Comparison of ENCODE assay signal across 21 cellular contexts in the genomic region with DNA sequence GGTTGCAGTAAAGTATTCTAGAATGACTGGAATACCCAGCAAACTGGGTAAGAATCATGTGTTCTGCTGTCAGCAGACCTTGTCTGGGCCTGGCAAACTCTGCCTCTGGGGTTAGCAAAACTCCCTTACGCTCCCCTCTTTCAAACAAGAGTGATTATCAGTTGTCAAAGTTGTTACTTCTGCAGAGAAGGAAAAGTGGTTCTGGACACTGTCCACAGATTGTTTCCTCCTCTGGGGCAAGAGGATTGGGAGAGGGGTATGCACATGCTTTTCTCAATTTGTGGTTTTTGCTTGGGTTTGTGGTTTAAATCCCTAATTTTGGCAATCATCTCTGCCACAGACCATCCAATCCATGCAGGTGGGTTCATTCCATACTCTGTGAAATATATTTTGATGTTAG.
"Had no signal": no experiment of that assay in that cellular context is flagged by ENCODE, and none has a peak within 500 bp of the region (broad histone marks: within the 10 kb centered on the region; RNA-seq: fewer than 3 reads in every experiment).

No MANE protein-coding gene starts in this region.

- H3K4me3 Mint-ChIP-seq: immature natural killer cell; naive thymus-derived CD4-positive, alpha-beta T cell; natural killer cell treated with Interleukin-12 subunit alpha and Interleukin-12 subunit beta and Interleukin-15 and Interleukin-18, amount 100 ng/mL, for 72 hours; stimulated activated effector memory CD8-positive, alpha-beta T cell treated with anti-CD3 and anti-CD28 coated beads, Interleukin-12 subunit alpha, Interleukin-12 subunit beta, amount 100 ng/mL, for 72 hours; stimulated activated naive CD8-positive, alpha-beta T cell treated with anti-CD3 and anti-CD28 coated beads, Interleukin-15, Interleukin-2, amounts not matched to agents 100 ng/mL and 50 ng/mL, for 24 hours; type B pancreatic cell had no signal

- H3K4me1 Mint-ChIP-seq: immature natural killer cell had no signal

- FAIRE-seq: islet of Langerhans, kidney had no signal

- H3K9me3 Mint-ChIP-seq: immature natural killer cell; stimulated activated effector memory CD8-positive, alpha-beta T cell treated with anti-CD3 and anti-CD28 coated beads, Interleukin-12 subunit alpha, Interleukin-12 subunit beta, amount 100 ng/mL, for 72 hours; stimulated activated naive CD8-positive, alpha-beta T cell treated with anti-CD3 and anti-CD28 coated beads, Interleukin-15, Interleukin-2, amounts not matched to agents 100 ng/mL and 50 ng/mL, for 24 hours; type B pancreatic cell had no signal

- H3K27ac Mint-ChIP-seq: immature natural killer cell; naive thymus-derived CD4-positive, alpha-beta T cell; natural killer cell treated with Interleukin-12 subunit alpha and Interleukin-12 subunit beta and Interleukin-15 and Interleukin-18, amount 100 ng/mL, for 72 hours; progenitor cell of endocrine pancreas; stimulated activated effector memory CD8-positive, alpha-beta T cell treated with anti-CD3 and anti-CD28 coated beads, Interleukin-12 subunit alpha, Interleukin-12 subunit beta, amount 100 ng/mL, for 72 hours; stimulated activated naive CD8-positive, alpha-beta T cell treated with anti-CD3 and anti-CD28 coated beads, Interleukin-15, Interleukin-2, amounts not matched to agents 100 ng/mL and 50 ng/mL, for 24 hours; type B pancreatic cell had no signal

- DNase-seq: hypothalamus; immature natural killer cell; kidney; left ventricle myocardium inferior; mesendoderm; midbrain; mucosa of descending colon; naive thymus-derived CD4-positive, alpha-beta T cell; ovary; right lobe of liver; stimulated activated CD4-positive, alpha-beta T cell treated with anti-CD3 and anti-CD28 coated beads, Interleukin-12 subunit alpha, Interleukin-12 subunit beta, amount 100 ng/mL, for 4 hours; stimulated activated CD4-positive, alpha-beta T cell treated with anti-CD3 and anti-CD28 coated beads, Interleukin-15, amount 100 ng/mL, for 24 hours; stimulated activated CD4-positive, alpha-beta T cell treated with anti-CD3 and anti-CD28 coated beads, Interleukin-4, amount 100 ng/mL, for 24 hours; stimulated activated naive CD4-positive, alpha-beta T cell; uterus had no signal

- H3K36me3 Mint-ChIP-seq: natural killer cell treated with Interleukin-12 subunit alpha and Interleukin-12 subunit beta and Interleukin-15 and Interleukin-18, amount 100 ng/mL, for 72 hours; stimulated activated effector memory CD8-positive, alpha-beta T cell treated with anti-CD3 and anti-CD28 coated beads, Interleukin-12 subunit alpha, Interleukin-12 subunit beta, amount 100 ng/mL, for 72 hours; type B pancreatic cell had no signal
